ENCODE assay signal across 10 cellular contexts in the genomic region with DNA sequence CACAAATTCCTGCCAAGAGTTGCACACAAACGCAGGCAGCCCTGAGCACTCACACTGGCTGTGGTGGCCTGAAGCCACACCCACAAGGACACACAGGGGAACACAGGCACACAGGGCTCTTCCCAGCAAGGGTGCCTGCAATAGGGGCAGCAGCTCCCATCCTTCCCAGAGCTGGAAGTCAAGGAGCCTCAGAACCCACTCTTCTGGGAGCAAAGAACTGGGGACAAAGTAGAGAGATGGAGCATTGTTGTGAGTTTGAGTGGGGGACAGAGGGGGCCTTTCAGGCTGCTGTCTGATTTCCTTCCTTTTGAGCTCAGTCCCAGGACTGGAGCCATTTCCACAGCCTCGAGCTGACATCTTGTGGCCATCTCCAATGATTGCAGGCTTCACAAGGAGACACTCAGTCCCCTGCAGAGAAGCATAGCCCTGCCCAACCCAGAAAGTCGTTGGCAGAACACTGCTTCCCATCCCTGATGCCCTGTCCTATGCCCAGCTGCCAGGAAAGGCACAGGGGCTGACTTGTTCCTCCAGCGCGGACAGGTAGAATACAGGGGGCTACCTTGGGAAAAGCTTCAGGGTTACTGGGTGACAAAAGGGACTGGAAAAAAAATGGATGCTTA. TPM values are rescaled to one million over a fixed set of nuclear protein-coding genes. Genes with fewer than 3 reads are reported as not detected.
DNase-seq lines count a peak whose midpoint lies in the region; ATAC-seq, FAIRE-seq and TF ChIP-seq lines count a peak whose summit lies in the region.
"Had no signal": no experiment of that assay in that cellular context is flagged by ENCODE, and none has a peak within 500 bp of the region (broad histone marks: within the 10 kb centered on the region; RNA-seq: fewer than 3 reads in every experiment).

No MANE protein-coding gene starts in this region.

- no peaks in the 10 kb centered on the region for H3K9me3 ChIP-seq in mammary epithelial cell (replicated peaks; ENCODE audit: insufficient read depth, low read length)
- H3K9me3 ChIP-seq: BLaER1 treated with 17β-estradiol and CSF1 and Interleukin-3, amounts not matched to agents 10 nM and 100 nM had no signal

- intact Hi-C loops in mammary epithelial cell (cut with micrococcal nuclease): loop anchor here (1.0 to 5.0 kb wide), 8 partner anchors 134 to 536 kb away; a partner anchor contains a TSS

- no peak overlapping the region for H3K4me3 ChIP-seq in mammary epithelial cell (replicated peaks in 1 of 3; ENCODE audit: insufficient read depth in 1 of 3, low read depth in 2 of 3, low read length in 3 of 3)
- H3K4me3 ChIP-seq: BLaER1 treated with 17β-estradiol and CSF1 and Interleukin-3, amounts not matched to agents 10 nM and 100 nM had no signal

- 0% methylated on average over 3 of the region's 5 CpGs for WGBS in mammary epithelial cell (ENCODE audit: low coverage, missing lambda C conversion rate)

- no peak overlapping the region for H3K27ac ChIP-seq in mammary epithelial cell (ENCODE audit: insufficient read depth, low read depth, low read length)
- H3K27ac ChIP-seq: BLaER1 treated with 17β-estradiol and CSF1 and Interleukin-3, amounts not matched to agents 10 nM and 100 nM had no signal

- DNase-seq in NCI-H1417 (lab: John Stamatoyannopoulos, UW) (peak; percentile 35 to 79 (median 36)), NCI-H1417 treated with DMSO at 0.1 percent for 48 hours (lab: John Stamatoyannopoulos, UW) (no peak), HuH-7 (ENCODE audit: low spot score) (peak; percentile 76), RCC 7860 (ENCODE audit: low spot score) (peak; percentile 48), mammary epithelial cell (peak; percentile 46), kidney tubule cell (ENCODE audit: low spot score) (peak; percentile 80)
- DNase-seq in stimulated activated effector memory CD8-positive, alpha-beta T cell treated with anti-CD3 and anti-CD28 coated beads, Interleukin-12 subunit alpha, Interleukin-12 subunit beta, amount 100 ng/mL, for 72 hours (ENCODE audit: low spot score in 2 of 2): peak in 1 of 2 donors; percentile 59

- peak; percentile 74 for ATAC-seq in stimulated activated effector memory CD8-positive, alpha-beta T cell treated with anti-CD3 and anti-CD28 coated beads, Interleukin-12 subunit alpha, Interleukin-12 subunit beta, amount 100 ng/mL, for 72 hours
- ATAC-seq in HG03135 (IDR thresholded peaks at IDR 0.05; ENCODE audit: unreplicated experiment): no peak

- in situ Hi-C loops in mammary epithelial cell (cut with MboI; ENCODE audit: low sequenced_read_pairs in 2 of 2): loop anchor here (10.0 to 25.0 kb wide), 3 partner anchors 314 to 541 kb away; a partner anchor contains a TSS

- H3K36me3 Mint-ChIP-seq in stimulated activated effector memory CD8-positive, alpha-beta T cell treated with anti-CD3 and anti-CD28 coated beads, Interleukin-12 subunit alpha, Interleukin-12 subunit beta, amount 100 ng/mL, for 72 hours: no peaks in the 10 kb centered on the region

- no peaks in the 10 kb centered on the region for H3K9me3 Mint-ChIP-seq in stimulated activated effector memory CD8-positive, alpha-beta T cell treated with anti-CD3 and anti-CD28 coated beads, Interleukin-12 subunit alpha, Interleukin-12 subunit beta, amount 100 ng/mL, for 72 hours
- H3K9me3 Mint-ChIP-seq: dendritic cell treated with granulocyte-macrophage colony-stimulating factor and Interleukin-4, amounts not matched to agents 40 ng/mL and 50 ng/mL, for 4 days had no signal

- no peak overlapping the region for H3K27ac Mint-ChIP-seq in stimulated activated effector memory CD8-positive, alpha-beta T cell treated with anti-CD3 and anti-CD28 coated beads, Interleukin-12 subunit alpha, Interleukin-12 subunit beta, amount 100 ng/mL, for 72 hours
- H3K27ac Mint-ChIP-seq: dendritic cell treated with granulocyte-macrophage colony-stimulating factor and Interleukin-4, amounts not matched to agents 40 ng/mL and 50 ng/mL, for 4 days had no signal

- no peaks in the 10 kb centered on the region for H4K20me1 ChIP-seq in mammary epithelial cell (ENCODE audit: insufficient read depth, low read length)
- H4K20me1 ChIP-seq: BLaER1 treated with 17β-estradiol and CSF1 and Interleukin-3, amounts not matched to agents 10 nM and 100 nM had no signal

- no TSS peak for BruUV-seq in mammary epithelial cell (replicated peaks; lab: Mats Ljungman, UMichigan)

- H3K36me3 ChIP-seq in mammary epithelial cell (ENCODE audit: insufficient read depth, low read length): no peaks in the 10 kb centered on the region
- H3K36me3 ChIP-seq: BLaER1 treated with 17β-estradiol and CSF1 and Interleukin-3, amounts not matched to agents 10 nM and 100 nM had no signal

- no peak overlapping the region for H3K4me2 ChIP-seq in mammary epithelial cell (ENCODE audit: insufficient read depth, low read depth, low read length)

- H3K9ac ChIP-seq in mammary epithelial cell (ENCODE audit: insufficient read depth, low read length): no peak overlapping the region
- H3K9ac ChIP-seq: BLaER1 treated with 17β-estradiol and CSF1 and Interleukin-3, amounts not matched to agents 10 nM and 100 nM had no signal

- no peaks in the 10 kb centered on the region for H3K79me2 ChIP-seq in mammary epithelial cell (ENCODE audit: insufficient read depth, low read length)

- no peak for FAIRE-seq in RCC 7860 (lab: Jason Lieb, UNC)

- H2AFZ ChIP-seq in mammary epithelial cell (ENCODE audit: low read depth, low read length): no peak overlapping the region

- CTCF ChIA-PET in mammary epithelial cell (lab: Charles Lee; ENCODE audit: low non-redundant PET): interaction anchor here (0.6 to 1.8 kb wide), 4 partner anchors 167 to 360 kb away, joined by 3 to 11 read pairs (median 7); no protein-coding TSS in a partner anchor

- no peak overlapping the region for H3K4me3 Mint-ChIP-seq in stimulated activated effector memory CD8-positive, alpha-beta T cell treated with anti-CD3 and anti-CD28 coated beads, Interleukin-12 subunit alpha, Interleukin-12 subunit beta, amount 100 ng/mL, for 72 hours
- H3K4me3 Mint-ChIP-seq: dendritic cell treated with granulocyte-macrophage colony-stimulating factor and Interleukin-4, amounts not matched to agents 40 ng/mL and 50 ng/mL, for 4 days had no signal

- TF ChIP-seq CTCF in mammary epithelial cell (conservative IDR thresholded peaks at IDR 0.05 in 1 of 2, IDR thresholded peaks at IDR 0.05 in 1 of 2; ENCODE audit: extremely low read depth in 1 of 2, insufficient read depth in 1 of 2, low read depth in 1 of 2, low read length in 2 of 2): peak; percentile 61 to 89

- dilution Hi-C loops in mammary epithelial cell (cut with HindIII; ENCODE audit: low sequenced_read_pairs): loop anchor here (25.0 kb wide), 1 partner anchor 541 kb away; a partner anchor contains a TSS

- no peaks in the 10 kb centered on the region for H3K4me1 ChIP-seq in mammary epithelial cell (ENCODE audit: insufficient read depth, low read length)

- no peaks in the 10 kb centered on the region for H3K27me3 ChIP-seq in mammary epithelial cell (ENCODE audit: insufficient read depth, low read length)
- H3K27me3 ChIP-seq: BLaER1 treated with 17β-estradiol and CSF1 and Interleukin-3, amounts not matched to agents 10 nM and 100 nM had no signal

- no peaks in the 10 kb centered on the region for H3K4me1 Mint-ChIP-seq in stimulated activated effector memory CD8-positive, alpha-beta T cell treated with anti-CD3 and anti-CD28 coated beads, Interleukin-12 subunit alpha, Interleukin-12 subunit beta, amount 100 ng/mL, for 72 hours

RNA-seq across cellular contexts. Expression of a gene that starts 34.4 kb away (rescaled TPM):
- total RNA-seq in mammary epithelial cell: 10 to 100 TPM; 24.5 to 28.3 TPM
- 5.9 TPM for polyA plus RNA-seq in mammary epithelial cell
- polyA minus RNA-seq in mammary epithelial cell: 20.3 TPM
